ENCODE assay signal across 21 cellular contexts in the genomic region with DNA sequence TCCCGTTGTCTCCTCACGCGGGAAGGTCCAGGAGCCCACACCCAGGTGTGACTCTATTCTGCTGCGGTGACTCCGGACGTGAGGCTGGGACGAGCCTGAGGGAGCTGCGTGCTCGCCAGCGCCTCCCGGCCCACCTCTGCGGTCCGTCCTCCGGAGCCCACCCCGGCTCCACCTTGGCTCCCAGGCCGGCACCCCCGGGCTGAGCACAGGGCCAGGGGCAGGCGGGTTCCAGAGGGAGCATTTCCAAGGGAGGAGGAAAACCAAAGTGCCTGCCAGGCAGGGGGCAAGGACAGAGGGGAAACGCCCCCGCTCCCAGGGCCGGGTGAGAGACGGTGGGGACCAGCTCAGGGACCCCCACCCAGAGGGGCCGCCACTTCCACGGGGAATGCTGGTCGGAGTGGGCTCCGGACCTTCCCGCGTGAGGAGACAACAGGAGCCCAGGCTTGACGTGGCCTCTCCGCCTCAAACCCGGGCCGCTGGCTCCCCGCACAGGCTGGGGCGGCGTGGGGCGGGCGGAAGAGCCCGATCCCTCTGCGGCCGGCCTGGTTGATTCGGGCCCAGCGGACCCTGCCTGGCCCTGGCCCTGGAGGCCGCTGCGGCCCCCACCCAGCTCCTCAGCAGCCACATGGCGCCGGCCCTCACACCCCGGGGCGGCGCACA. TPM values are rescaled to one million over a fixed set of nuclear protein-coding genes. Genes with fewer than 3 reads are reported as not detected.
"Had no signal": no experiment of that assay in that cellular context is flagged by ENCODE, and none has a peak within 500 bp of the region (broad histone marks: within the 10 kb centered on the region; RNA-seq: fewer than 3 reads in every experiment).

No MANE protein-coding gene starts in this region.

- ATAC-seq: activated naive CD4-positive, alpha-beta T cell treated with anti-CD3 and anti-CD28 coated beads, Interleukin-2, amount 50 U/mL, for 72 hours; activated T-helper 17 cell treated with anti-CD3 and anti-CD28 coated beads, Interleukin-2, amount 50 U/mL, for 72 hours; heart right ventricle; left lobe of liver; naive thymus-derived CD8-positive, alpha-beta T cell; stimulated activated naive B cell treated with anti-CD40 and anti-IgM and Interleukin-4, amounts not matched to agents 10 μg/mL and 1 μg/mL and 100 μg/mL, for 72 hours had no signal

- H3K4me2 ChIP-seq: smooth muscle cell had no signal

- H3K27me3 ChIP-seq: thyroid gland had no signal

- H3K4me3 ChIP-seq: lung, smooth muscle cell, thyroid gland had no signal

- H3K4me1 Mint-ChIP-seq: activated T-helper 17 cell treated with anti-CD3 and anti-CD28 coated beads, Interleukin-2, amount 50 U/mL, for 72 hours had no signal

- H3K27ac ChIP-seq: brain microvascular endothelial cell, heart right ventricle, neutrophil, sigmoid colon, thyroid gland had no signal

- H3K36me3 ChIP-seq: brain microvascular endothelial cell, heart right ventricle, neutrophil, sigmoid colon, thyroid gland had no signal

- H3K9me3 ChIP-seq: heart right ventricle, neutrophil, sigmoid colon, thyroid gland had no signal

- H3K4me3 Mint-ChIP-seq: activated T-cell treated with anti-CD3 and anti-CD28 coated beads, Interleukin-2, amount 50 U/mL, for 24 hours; activated T-helper 17 cell treated with anti-CD3 and anti-CD28 coated beads, Interleukin-2, amount 50 U/mL, for 72 hours; stimulated activated naive B cell treated with anti-CD40 and anti-IgM and Interleukin-4, amounts not matched to agents 10 μg/mL and 1 μg/mL and 100 μg/mL, for 72 hours had no signal

- H3K4me1 ChIP-seq: thyroid gland had no signal

- DNase-seq: activated T-cell treated with anti-CD3 and anti-CD28 coated beads, Interleukin-2, amount 50 U/mL, for 24 hours; aorta; brain microvascular endothelial cell; central memory CD4-positive, alpha-beta T cell; effector memory CD4-positive, alpha-beta T cell; heart right ventricle; naive thymus-derived CD8-positive, alpha-beta T cell; sigmoid colon; stimulated activated CD4-positive, alpha-beta T cell treated with anti-CD3 and anti-CD28 coated beads, Interleukin-15, amount 100 ng/mL, for 24 hours; stimulated activated naive B cell treated with anti-CD40 and anti-IgM and Interleukin-4, amounts not matched to agents 10 μg/mL and 1 μg/mL and 100 μg/mL, for 72 hours; T-helper 1 cell; T-helper 9 cell; thyroid gland had no signal

- H3K27ac Mint-ChIP-seq: activated T-cell treated with anti-CD3 and anti-CD28 coated beads, Interleukin-2, amount 50 U/mL, for 24 hours; activated T-helper 17 cell treated with anti-CD3 and anti-CD28 coated beads, Interleukin-2, amount 50 U/mL, for 72 hours; naive thymus-derived CD8-positive, alpha-beta T cell; stimulated activated naive B cell treated with anti-CD40 and anti-IgM and Interleukin-4, amounts not matched to agents 10 μg/mL and 1 μg/mL and 100 μg/mL, for 72 hours had no signal

- H3K36me3 Mint-ChIP-seq: activated naive CD4-positive, alpha-beta T cell treated with anti-CD3 and anti-CD28 coated beads, Interleukin-2, amount 50 U/mL, for 72 hours; naive thymus-derived CD8-positive, alpha-beta T cell; stimulated activated naive B cell treated with anti-CD40 and anti-IgM and Interleukin-4, amounts not matched to agents 10 μg/mL and 1 μg/mL and 100 μg/mL, for 72 hours had no signal

RNA-seq across cellular contexts. Expression of gene IRX4, which starts 26.0 kb away (rescaled TPM):
- total RNA-seq: activated naive CD4-positive, alpha-beta T cell treated with anti-CD3 and anti-CD28 coated beads, Interleukin-2, amount 50 U/mL, for 72 hours; activated T-helper 17 cell treated with anti-CD3 and anti-CD28 coated beads, Interleukin-2, amount 50 U/mL, for 72 hours; aorta; dermis microvascular lymphatic vessel endothelial cell; left lobe of liver; lung; naive thymus-derived CD8-positive, alpha-beta T cell; sigmoid colon; thyroid gland; urinary bladder had no signal
- polyA plus RNA-seq: aorta; naive thymus-derived CD8-positive, alpha-beta T cell; urinary bladder had no signal
